ENCODE assay signal across 8 cellular contexts in genomic region chr21:46622226-46622625, GRCh38. TPM values are rescaled to one million over a fixed set of nuclear protein-coding genes. Genes with fewer than 3 reads are reported as not detected.
DNase-seq lines count a peak whose midpoint lies in the region; ATAC-seq lines count a peak whose summit lies in the region.

No MANE protein-coding gene starts in this region.

- POLR2A ChIA-PET in activated CD4-positive, alpha-beta T cell treated with anti-CD3 and anti-CD28 coated beads, Interleukin-2, amount 10 ng/mL, durations not matched to agents 7 days and 5 days (lab: Charles Lee) = no interaction called here

- H2AFZ ChIP-seq in Karpas-422 (ENCODE audit: low read length) = no peak overlapping the region

- no peak overlapping the region for H3K4me2 ChIP-seq in Karpas-422 (ENCODE audit: low read depth, low read length, poor library complexity, severe bottlenecking)

- H3K79me2 ChIP-seq in Karpas-422 (ENCODE audit: low read length) = no peaks in the 10 kb centered on the region

- H3K4me3 Mint-ChIP-seq in activated CD4-positive, alpha-beta T cell treated with anti-CD3 and anti-CD28 coated beads, Interleukin-2, amount 10 ng/mL, durations not matched to agents 7 days and 5 days = peak overlapping the region; percentile 33
- H3K4me3 Mint-ChIP-seq in activated naive CD4-positive, alpha-beta T cell treated with anti-CD3 and anti-CD28 coated beads, Interleukin-2, amount 50 U/mL, for 24 hours = peak overlapping the region; percentile 59

- H3K27me3 Mint-ChIP-seq in activated CD4-positive, alpha-beta T cell treated with anti-CD3 and anti-CD28 coated beads, Interleukin-2, amount 10 ng/mL, durations not matched to agents 7 days and 5 days = no peaks in the 10 kb centered on the region
- no peaks in the 10 kb centered on the region for H3K27me3 Mint-ChIP-seq in activated naive CD4-positive, alpha-beta T cell treated with anti-CD3 and anti-CD28 coated beads, Interleukin-2, amount 50 U/mL, for 24 hours

- H3K4me3 ChIP-seq in Karpas-422 (ENCODE audit: low read length) = no peak overlapping the region

- intact Hi-C loops in left colon (cut with DNase I, micrococcal nuclease) = no loop called here

- H3K4me1 ChIP-seq in Karpas-422 (ENCODE audit: low read length) = no peaks in the 10 kb centered on the region

- H3K27ac Mint-ChIP-seq in activated CD4-positive, alpha-beta T cell treated with anti-CD3 and anti-CD28 coated beads, Interleukin-2, amount 10 ng/mL, durations not matched to agents 7 days and 5 days = peak overlapping the region; percentile 90
- H3K27ac Mint-ChIP-seq in activated naive CD4-positive, alpha-beta T cell treated with anti-CD3 and anti-CD28 coated beads, Interleukin-2, amount 50 U/mL, for 24 hours = peak overlapping the region; percentile 89

- peak; percentile 66 for DNase-seq in activated CD4-positive, alpha-beta T cell treated with anti-CD3 and anti-CD28 coated beads, Interleukin-2, amount 10 ng/mL, durations not matched to agents 7 days and 5 days
- DNase-seq in activated CD4-positive, alpha-beta T cell treated with anti-CD3 and anti-CD28 coated beads for 1 hour = no peak
- DNase-seq in left colon (peak; percentile 25 to 35), superior temporal gyrus (ENCODE audit: extremely low spot score) (peak; percentile 91), Karpas-422 (no peak), NCI-H2081 treated with DMSO at 0.1 percent for 48 hours (lab: John Stamatoyannopoulos, UW) (no peak)

- H3K9me2 ChIP-seq in Karpas-422 (replicated peaks; ENCODE audit: insufficient read depth, low read length) = no peaks in the 10 kb centered on the region

- ATAC-seq in left colon (peak; percentile 29), GM19455 (IDR thresholded peaks at IDR 0.05; ENCODE audit: unreplicated experiment) (no peak)

- CTCF ChIA-PET in activated CD4-positive, alpha-beta T cell treated with anti-CD3 and anti-CD28 coated beads, Interleukin-2, amount 10 ng/mL, durations not matched to agents 7 days and 5 days (lab: Charles Lee) = interaction anchor here (1.2 kb wide), 1 partner anchor 27 kb away, joined by 3 read pairs; no protein-coding TSS in a partner anchor

- H3K9me3 Mint-ChIP-seq in activated CD4-positive, alpha-beta T cell treated with anti-CD3 and anti-CD28 coated beads, Interleukin-2, amount 10 ng/mL, durations not matched to agents 7 days and 5 days = peaks cover 13% of the 10 kb centered on the region
- H3K9me3 Mint-ChIP-seq in activated naive CD4-positive, alpha-beta T cell treated with anti-CD3 and anti-CD28 coated beads, Interleukin-2, amount 50 U/mL, for 24 hours = peaks cover 5% of the 10 kb centered on the region

- no peaks in the 10 kb centered on the region for H3K36me3 ChIP-seq in Karpas-422 (ENCODE audit: insufficient read depth, low read length)

- peaks cover 57% of the 10 kb centered on the region for H3K4me1 Mint-ChIP-seq in activated CD4-positive, alpha-beta T cell treated with anti-CD3 and anti-CD28 coated beads, Interleukin-2, amount 10 ng/mL, durations not matched to agents 7 days and 5 days
- peaks cover 61% of the 10 kb centered on the region for H3K4me1 Mint-ChIP-seq in activated naive CD4-positive, alpha-beta T cell treated with anti-CD3 and anti-CD28 coated beads, Interleukin-2, amount 50 U/mL, for 24 hours

- no peaks in the 10 kb centered on the region for H4K20me1 ChIP-seq in Karpas-422 (ENCODE audit: insufficient read depth, low read depth, low read length)

- no peak overlapping the region for H3K27ac ChIP-seq in Karpas-422 (ENCODE audit: low read length)

- no peaks in the 10 kb centered on the region for H3K9me3 ChIP-seq in Karpas-422 (ENCODE audit: low read length)

- H3K36me3 Mint-ChIP-seq in activated CD4-positive, alpha-beta T cell treated with anti-CD3 and anti-CD28 coated beads, Interleukin-2, amount 10 ng/mL, durations not matched to agents 7 days and 5 days (ENCODE audit: low read depth) = peaks cover 16% of the 10 kb centered on the region
- no peaks in the 10 kb centered on the region for H3K36me3 Mint-ChIP-seq in activated naive CD4-positive, alpha-beta T cell treated with anti-CD3 and anti-CD28 coated beads, Interleukin-2, amount 50 U/mL, for 24 hours

- no peak overlapping the region for H3K9ac ChIP-seq in Karpas-422 (ENCODE audit: low read length)

- H3K27me3 ChIP-seq in Karpas-422 (ENCODE audit: low read length) = no peaks in the 10 kb centered on the region; the same call in 1 of the 2 replicates

RNA-seq across cellular contexts. Expression of gene PRMT2, which starts 13.2 kb away (rescaled TPM):
- total RNA-seq in activated CD4-positive, alpha-beta T cell treated with anti-CD3 and anti-CD28 coated beads, Interleukin-2, amount 10 ng/mL, durations not matched to agents 7 days and 5 days = 100 to 1,000 TPM; 116 to 137 TPM
- total RNA-seq in left colon = 10 to 100 TPM; 63.2 to 77.3 TPM
- total RNA-seq in Karpas-422 (2014; rRNA removed; shearing (Covaris generic); ENCODE audit: low replicate concordance) = 62.0 and 99.3 TPM in 2 replicates

RNA-seq across cellular contexts. Expression of gene S100B, which starts 17.3 kb away (rescaled TPM):
- under 1 TPM; 0.25 to 0.32 TPM for total RNA-seq in activated CD4-positive, alpha-beta T cell treated with anti-CD3 and anti-CD28 coated beads, Interleukin-2, amount 10 ng/mL, durations not matched to agents 7 days and 5 days
- 1 to 10 TPM; 1.0 to 7.4 TPM for total RNA-seq in left colon
- not detected in 2 replicates for total RNA-seq in Karpas-422 (2014; rRNA removed; shearing (Covaris generic); ENCODE audit: low replicate concordance)

Comparison
In these comparisons a context has a peak if more than half of its experiments do, and no peak if none do; other contexts are left out.
1. DNase-seq: peak in activated CD4-positive, alpha-beta T cell treated with anti-CD3 and anti-CD28 coated beads, Interleukin-2, amount 10 ng/mL, durations not matched to agents 7 days and 5 days (single experiment), left colon (2 of 2) and superior temporal gyrus (single experiment); none in activated CD4-positive, alpha-beta T cell treated with anti-CD3 and anti-CD28 coated beads for 1 hour (single experiment), Karpas-422 (single experiment) and NCI-H2081 treated with DMSO at 0.1 percent for 48 hours (single experiment).